In genomic region chr13:110985570-110985969, GRCh38 we compare ENCODE assay signal across 26 cellular contexts.
"Had no signal": no experiment of that assay in that cellular context is flagged by ENCODE, and none has a peak within 500 bp of the region (broad histone marks: within the 10 kb centered on the region; RNA-seq: fewer than 3 reads in every experiment).

No MANE protein-coding gene starts in this region.

- H3K9me3 ChIP-seq: body of pancreas, colonic mucosa, pancreas, prostate gland, vagina had no signal

- H3K27ac ChIP-seq: body of pancreas, colonic mucosa, pancreas, prostate gland, vagina had no signal

- H3K27me3 ChIP-seq: body of pancreas, colonic mucosa, pancreas, vagina had no signal

- ATAC-seq: activated naive CD8-positive, alpha-beta T cell treated with anti-CD3 and anti-CD28 coated beads, Interleukin-2, amount 50 U/mL, for 24 hours; body of pancreas; effector memory CD8-positive, alpha-beta T cell; left cardiac atrium; left ventricle myocardium superior; naive thymus-derived CD4-positive, alpha-beta T cell; pancreas; sciatic nerve had no signal

- H3K4me3 ChIP-seq: body of pancreas, colonic mucosa, pancreas, prostate gland, vagina had no signal

- H3K36me3 ChIP-seq: colonic mucosa, pancreas, prostate gland, vagina had no signal

- DNase-seq: activated CD4-positive, alpha-beta memory T cell treated with anti-CD3 and anti-CD28 coated beads, Interleukin-2, amount 10 ng/mL, durations not matched to agents 7 days and 5 days; activated CD4-positive, alpha-beta T cell treated with anti-CD3 and anti-CD28 coated beads, Interleukin-2, amount 10 ng/mL, durations not matched to agents 24 days and 14 days; activated CD4-positive, CD25-positive, alpha-beta regulatory T cell treated with anti-CD3 and anti-CD28 coated beads, Interleukin-2, amount 50 U/mL, for 72 hours; activated naive CD8-positive, alpha-beta T cell treated with anti-CD3 and anti-CD28 coated beads, Interleukin-2, amount 50 U/mL, for 24 hours; activated T-cell treated with anti-CD3 and anti-CD28 coated beads, Interleukin-2, amount 50 U/mL, for 48 hours; aorta; body of pancreas; colonic mucosa; effector memory CD8-positive, alpha-beta T cell; foreskin melanocyte; left cardiac atrium; left ventricle myocardium superior; mammary epithelial cell; naive thymus-derived CD4-positive, alpha-beta T cell; pancreas; retina; small intestine; stimulated activated CD4-positive, alpha-beta T cell treated with anti-CD3 and anti-CD28 coated beads, Interleukin-15, amount 100 ng/mL, for 24 hours; stimulated activated CD4-positive, alpha-beta T cell treated with anti-CD3 and anti-CD28 coated beads, Interleukin-2, amount 100 ng/mL, for 24 hours; stimulated activated naive CD4-positive, alpha-beta T cell; T-helper 9 cell had no signal

- FAIRE-seq: endothelial cell of umbilical vein, keratinocyte, pancreas, small intestine had no signal

- H3K4me1 ChIP-seq: body of pancreas, colonic mucosa, pancreas, prostate gland, vagina had no signal
